ENCODE assay signal across 10 cellular contexts in genomic region chr5:139684881-139685749, GRCh38. TPM values are rescaled to one million over a fixed set of nuclear protein-coding genes. Genes with fewer than 3 reads are reported as not detected.
A peak's percentile ranks its signal among the peaks of the same experiment; 100 is the strongest.
DNase-seq lines count a peak whose midpoint lies in the region; TF ChIP-seq lines count a peak whose summit lies in the region.
"Had no signal": no experiment of that assay in that cellular context is flagged by ENCODE, and none has a peak within 500 bp of the region (broad histone marks: within the 10 kb centered on the region; RNA-seq: fewer than 3 reads in every experiment).

No MANE protein-coding gene starts in this region.

- H3K4me3 Mint-ChIP-seq in IgD-negative memory B cell: peak overlapping the region in 2 of 4 donors; percentile 28 to 92

- no peak overlapping the region for H3K27ac ChIP-seq in brain microvascular endothelial cell
- H3K27ac ChIP-seq in Peyer's patch: no peak overlapping the region

- H3K27me3 Mint-ChIP-seq in IgD-negative memory B cell: no peaks in the 10 kb centered on the region

- H3K36me3 ChIP-seq in brain microvascular endothelial cell (replicated peaks) (peaks cover 37% of the 10 kb centered on the region), Peyer's patch (peaks cover 0 to 4% (median 0%) of the 10 kb centered on the region in 3 donors)

- in situ Hi-C loops in brain microvascular endothelial cell (cut with HindIII; ENCODE audit: low pct_ligation_motif_present, low sequenced_read_pairs): no loop called here

- no peaks in the 10 kb centered on the region for H3K9me3 Mint-ChIP-seq in IgD-negative memory B cell

- no peaks in the 10 kb centered on the region for H3K36me3 Mint-ChIP-seq in IgD-negative memory B cell

- peaks cover 27 to 43% (median 42%) of the 10 kb centered on the region in 3 donors for H3K4me1 Mint-ChIP-seq in IgD-negative memory B cell

- peaks cover 0 to 9% (median 7%) of the 10 kb centered on the region in 4 donors for H3K4me1 ChIP-seq in Peyer's patch

- DNase-seq in Ammon's horn (ENCODE audit: low spot score) (peak; percentile 58), brain microvascular endothelial cell (no peak), medulla oblongata (ENCODE audit: extremely low spot score) (peak; percentile 64), NCI-H1436 treated with DMSO at 0.1 percent for 48 hours (lab: John Stamatoyannopoulos, UW) (no peak), Peyer's patch (no peak), DMS79 (lab: John Stamatoyannopoulos, UW) (no peak), globus pallidus (ENCODE audit: low spot score) (no peak)
- DNase-seq: activated CD4-positive, alpha-beta T cell treated with anti-CD3 and anti-CD28 coated beads, Interleukin-2, amount 50 U/mL, for 4 hours; KG1 had no signal

- no peaks in the 10 kb centered on the region for H3K9me3 ChIP-seq in Peyer's patch

- H3K27me3 ChIP-seq in brain microvascular endothelial cell (replicated peaks) (no peaks in the 10 kb centered on the region), Peyer's patch (no peaks in the 10 kb centered on the region)

- H3K27ac Mint-ChIP-seq in IgD-negative memory B cell: peak overlapping the region; percentile 23 to 86 (median 82)

- H3K4me3 ChIP-seq in brain microvascular endothelial cell (ENCODE audit: low read depth, low read length) (no peak overlapping the region), Peyer's patch (no peak overlapping the region)

- TF ChIP-seq POLR2A in Peyer's patch (IDR thresholded peaks at IDR 0.05): no peak

- TF ChIP-seq CTCF in brain microvascular endothelial cell (IDR thresholded peaks at IDR 0.05; ENCODE audit: low read depth, low read length, missing control alignments): peak; percentile 38
- TF ChIP-seq CTCF in Peyer's patch (IDR thresholded peaks at IDR 0.05): no peak

RNA-seq across cellular contexts. Expression of gene CXXC5, which starts 37.0 kb away (rescaled TPM):
- 447 TPM for polyA plus RNA-seq in IgD-negative memory B cell
- 10 to 100 TPM; 21.7 to 49.5 (median 30.9) TPM for total RNA-seq in Peyer's patch

Comparison
In these comparisons a context has a peak if more than half of its experiments do, and no peak if none do; other contexts are left out.
1. DNase-seq: peak in Ammon's horn (single experiment) and medulla oblongata (single experiment); none in brain microvascular endothelial cell (single experiment), NCI-H1436 treated with DMSO at 0.1 percent for 48 hours (single experiment), Peyer's patch (0 of 3), DMS79 (single experiment) and globus pallidus (single experiment).